Comparison of ENCODE assay signal across 21 cellular contexts in genomic region chr6:14317616-14318015, GRCh38.
DNase-seq lines count a peak whose midpoint lies in the region; ATAC-seq, FAIRE-seq and TF ChIP-seq lines count a peak whose summit lies in the region.
"Had no signal": no experiment of that assay in that cellular context is flagged by ENCODE, and none has a peak within 500 bp of the region (broad histone marks: within the 10 kb centered on the region; RNA-seq: fewer than 3 reads in every experiment).

No MANE protein-coding gene starts in this region.

- H3K9ac ChIP-seq in H1 (replicated peaks in 1 of 4; ENCODE audit: extremely low read depth in 1 of 4, low read depth in 3 of 4, low read length in 3 of 4): no peak overlapping the region

- no peak overlapping the region; the same call in 1 of the 2 replicates for H4K8ac ChIP-seq in H1 (ENCODE audit: extremely low read depth, insufficient read depth, low read length)

- H2BK120ac ChIP-seq in H1 (replicated peaks; ENCODE audit: low read depth, low read length): no peak overlapping the region

- no peaks in the 10 kb centered on the region for H4K20me1 ChIP-seq in H1 (replicated peaks in 1 of 2; ENCODE audit: control insufficient read depth in 1 of 2, insufficient read depth in 2 of 2, low read length in 2 of 2)

- no peak overlapping the region; the same call in 1 of the 2 replicates for H2AK5ac ChIP-seq in H1 (ENCODE audit: low read depth, low read length)

- no peak overlapping the region for H3K14ac ChIP-seq in H1 (ENCODE audit: insufficient read length)

- peak overlapping the region; percentile 13; the same call in 1 of the 2 replicates for H2BK12ac ChIP-seq in H1 (ENCODE audit: low read depth, low read length)

- no peak overlapping the region for H3K4me2 ChIP-seq in H1 (ENCODE audit: insufficient read depth in 1 of 2, low read depth in 2 of 2, low read length in 2 of 2)

- WGBS in H1 (ENCODE audit: extremely low coverage in 1 of 2, insufficient coverage in 1 of 2, insufficient read length in 1 of 2, insufficient replicate concordance in 2 of 2, low coverage in 1 of 2, low lambda C conversion rate in 2 of 2, missing lambda C conversion rate in 1 of 2), 2 experiments: 86% methylated on average over 5 of the region's 5 CpGs; no CpG with 5 or more reads in 1 of the 2 experiments

- no peak for ATAC-seq in stimulated activated memory B cell treated with anti-CD40 and anti-IgM and Interleukin-4, amounts not matched to agents 10 μg/mL and 1 μg/mL and 100 μg/mL, for 72 hours
- ATAC-seq: gastroesophageal sphincter had no signal

- TF ChIP-seq EP300 in H1 (IDR thresholded peaks at IDR 0.05; ENCODE audit: borderline replicate concordance in 1 of 2, low read depth in 2 of 2, low read length in 2 of 2): no peak

- no peak overlapping the region for H3K27ac ChIP-seq in H1 (ENCODE audit: low read depth, low read length)
- H3K27ac ChIP-seq: gastroesophageal sphincter, lower lobe of right lung, skin epidermis had no signal

- no peaks in the 10 kb centered on the region for H3K27me3 ChIP-seq in H1 (replicated peaks in 1 of 4; ENCODE audit: control insufficient read depth in 3 of 4, extremely low read depth in 1 of 4, insufficient read depth in 3 of 4, low read length in 3 of 4)
- H3K27me3 ChIP-seq: gastroesophageal sphincter had no signal

- no peaks in the 10 kb centered on the region; the same call in 1 of the 2 replicates for H3K23me2 ChIP-seq in H1 (ENCODE audit: low read depth, low read length)

- H3K27ac Mint-ChIP-seq in stimulated activated memory B cell treated with anti-CD40 and anti-IgM and Interleukin-4, amounts not matched to agents 10 μg/mL and 1 μg/mL and 100 μg/mL, for 72 hours: peak overlapping the region; percentile 88
- H3K27ac Mint-ChIP-seq in activated naive CD4-positive, alpha-beta T cell treated with anti-CD3 and anti-CD28 coated beads for 36 hours: no peak overlapping the region
- H3K27ac Mint-ChIP-seq: activated CD4-positive, alpha-beta memory T cell treated with anti-CD3 and anti-CD28 coated beads, Interleukin-2, amount 10 ng/mL, durations not matched to agents 7 days and 5 days; activated naive CD4-positive, alpha-beta T cell treated with anti-CD3 and anti-CD28 coated beads, Interleukin-2, amount 50 U/mL, for 72 hours; CD4-positive, alpha-beta T cell; natural killer cell treated with Interleukin-12 subunit alpha and Interleukin-12 subunit beta and Interleukin-15 and Interleukin-18, amount 100 ng/mL, for 72 hours had no signal

- TF ChIP-seq POLR2A in H1 (IDR thresholded peaks at IDR 0.05; ENCODE audit: control extremely low read depth in 1 of 2, low read depth in 2 of 2, low read length in 2 of 2): no peak

- H2BK15ac ChIP-seq in H1 (ENCODE audit: low read length): peak overlapping the region; percentile 49; the same call in 1 of the 2 replicates

- no peak for FAIRE-seq in H1 (lab: Jason Lieb, UNC)
- FAIRE-seq: colon had no signal

- DNase-seq in NCI-H2081 (lab: John Stamatoyannopoulos, UW) (peak; percentile 37 to 62), NCI-H2081 treated with DMSO at 0.1 percent for 48 hours (lab: John Stamatoyannopoulos, UW) (no peak), NCI-H69 (lab: John Stamatoyannopoulos, UW) (peak; percentile 93), H1 (ENCODE audit: low read depth in 1 of 2, low spot score in 2 of 2) (no peak), ureter (ENCODE audit: low spot score) (no peak), NCI-H226 (no peak)
- DNase-seq in activated naive CD4-positive, alpha-beta T cell treated with anti-CD3 and anti-CD28 coated beads for 36 hours: no peak
- DNase-seq: 8988T; CD4-positive, alpha-beta T cell; hippocampal formation; IMR-90; lower lobe of right lung; NCI-H187 treated with DMSO at 0.1 percent for 48 hours; stimulated activated naive CD4-positive, alpha-beta T cell treated with Interleukin-2 at 50 U/mL for 16 hours had no signal

- peaks cover 42% of the 10 kb centered on the region for H3K4me1 Mint-ChIP-seq in stimulated activated memory B cell treated with anti-CD40 and anti-IgM and Interleukin-4, amounts not matched to agents 10 μg/mL and 1 μg/mL and 100 μg/mL, for 72 hours
- H3K4me1 Mint-ChIP-seq in activated naive CD4-positive, alpha-beta T cell treated with anti-CD3 and anti-CD28 coated beads for 36 hours (ENCODE audit: low read depth): peaks cover 5% of the 10 kb centered on the region

- no peak overlapping the region for H3K4ac ChIP-seq in H1 (replicated peaks; ENCODE audit: insufficient read length, low read depth, low read length)

- no peak overlapping the region for H3K4me3 ChIP-seq in H1 (ENCODE audit: extremely low read depth in 1 of 4, insufficient read depth in 2 of 4, low read depth in 3 of 4, low read length in 4 of 4)
- H3K4me3 ChIP-seq: gastroesophageal sphincter, lower lobe of right lung, skin epidermis had no signal

- no peak overlapping the region for H4K5ac ChIP-seq in H1 (ENCODE audit: insufficient read length, low read depth, low read length)

- H3K4me1 ChIP-seq in H1 (replicated peaks in 1 of 4; ENCODE audit: control insufficient read depth in 3 of 4, insufficient read depth in 4 of 4, low read length in 3 of 4): peaks cover 0 to 9% (median 4%) of the 10 kb centered on the region in 4 experiments; a peak in 4 of 7 replicates

- no peaks in the 10 kb centered on the region for H3K36me3 Mint-ChIP-seq in stimulated activated memory B cell treated with anti-CD40 and anti-IgM and Interleukin-4, amounts not matched to agents 10 μg/mL and 1 μg/mL and 100 μg/mL, for 72 hours
- H3K36me3 Mint-ChIP-seq in activated naive CD4-positive, alpha-beta T cell treated with anti-CD3 and anti-CD28 coated beads for 36 hours (ENCODE audit: low read depth): no peaks in the 10 kb centered on the region
- H3K36me3 Mint-ChIP-seq: activated naive CD4-positive, alpha-beta T cell treated with anti-CD3 and anti-CD28 coated beads, Interleukin-2, amount 50 U/mL, for 72 hours; natural killer cell treated with Interleukin-12 subunit alpha and Interleukin-12 subunit beta and Interleukin-15 and Interleukin-18, amount 100 ng/mL, for 72 hours had no signal

- peaks cover 0 to 3% of the 10 kb centered on the region in 2 experiments; a peak in 1 of 4 replicates for H3K79me2 ChIP-seq in H1 (ENCODE audit: control insufficient read depth in 1 of 2, insufficient read depth in 2 of 2, low read length in 2 of 2)

- TF ChIP-seq CTCF in H1 (IDR thresholded peaks at IDR 0.05; ENCODE audit: control extremely low read depth in 1 of 3, insufficient read depth in 1 of 3, low read depth in 1 of 3, low read length in 3 of 3): no peak

- H3K9me3 ChIP-seq in H1 (ENCODE audit: insufficient read depth in 2 of 2, low read depth in 1 of 2, low read length in 1 of 2): no peaks in the 10 kb centered on the region
- H3K9me3 ChIP-seq: gastroesophageal sphincter, lower lobe of right lung had no signal

- H3K9me3 Mint-ChIP-seq in stimulated activated memory B cell treated with anti-CD40 and anti-IgM and Interleukin-4, amounts not matched to agents 10 μg/mL and 1 μg/mL and 100 μg/mL, for 72 hours: no peaks in the 10 kb centered on the region
- H3K9me3 Mint-ChIP-seq in activated naive CD4-positive, alpha-beta T cell treated with anti-CD3 and anti-CD28 coated beads for 36 hours: no peaks in the 10 kb centered on the region
- H3K9me3 Mint-ChIP-seq: activated CD4-positive, alpha-beta memory T cell treated with anti-CD3 and anti-CD28 coated beads, Interleukin-2, amount 10 ng/mL, durations not matched to agents 7 days and 5 days; activated naive CD4-positive, alpha-beta T cell treated with anti-CD3 and anti-CD28 coated beads, Interleukin-2, amount 50 U/mL, for 72 hours; CD4-positive, alpha-beta T cell; natural killer cell treated with Interleukin-12 subunit alpha and Interleukin-12 subunit beta and Interleukin-15 and Interleukin-18, amount 100 ng/mL, for 72 hours had no signal

- H3K36me3 ChIP-seq in H1 (ENCODE audit: control insufficient read depth in 2 of 4, insufficient read depth in 4 of 4, low read length in 3 of 4): no peaks in the 10 kb centered on the region
- H3K36me3 ChIP-seq: gastroesophageal sphincter, lower lobe of right lung had no signal

- H2AFZ ChIP-seq in H1 (ENCODE audit: low read length): no peak overlapping the region

- H3K4me3 Mint-ChIP-seq in stimulated activated memory B cell treated with anti-CD40 and anti-IgM and Interleukin-4, amounts not matched to agents 10 μg/mL and 1 μg/mL and 100 μg/mL, for 72 hours: no peak overlapping the region
- no peak overlapping the region for H3K4me3 Mint-ChIP-seq in activated naive CD4-positive, alpha-beta T cell treated with anti-CD3 and anti-CD28 coated beads for 36 hours
- H3K4me3 Mint-ChIP-seq: activated CD4-positive, alpha-beta memory T cell treated with anti-CD3 and anti-CD28 coated beads, Interleukin-2, amount 10 ng/mL, durations not matched to agents 7 days and 5 days; CD4-positive, alpha-beta T cell; natural killer cell treated with Interleukin-12 subunit alpha and Interleukin-12 subunit beta and Interleukin-15 and Interleukin-18, amount 100 ng/mL, for 72 hours had no signal

- POLR2A ChIA-PET in H1 (lab: Charles Lee; ENCODE audit: partially characterized antibody): no interaction called here

- H2BK5ac ChIP-seq in H1 (ENCODE audit: low read depth, low read length): peak overlapping the region; percentile 46; the same call in 1 of the 2 replicates

- no peak overlapping the region for H3K18ac ChIP-seq in H1 (ENCODE audit: extremely low read depth, low read length)

- CTCF ChIA-PET in H1 (lab: Charles Lee; ENCODE audit: partially characterized antibody): interaction anchor here (0.6 to 2.7 kb wide), 19 partner anchors 9 to 1229 kb away, joined by 3 to 11 read pairs (median 4); no protein-coding TSS in a partner anchor
- CTCF ChIA-PET in activated naive CD4-positive, alpha-beta T cell treated with anti-CD3 and anti-CD28 coated beads for 36 hours (lab: Charles Lee): interaction anchor here (0.7 to 1.0 kb wide), 4 partner anchors 9 to 138 kb away, joined by 3 to 5 read pairs (median 3); no protein-coding TSS in a partner anchor

- H3K56ac ChIP-seq in H1 (replicated peaks; ENCODE audit: insufficient read length, low read depth, low read length): no peak overlapping the region

- peak overlapping the region; percentile 25 for H4K91ac ChIP-seq in H1 (replicated peaks; ENCODE audit: insufficient read length, low read length)

- no peak overlapping the region for H3K23ac ChIP-seq in H1 (ENCODE audit: insufficient read length)

- no peak for TF ChIP-seq RAD21 in H1 (IDR thresholded peaks at IDR 0.05 in 1 of 2, conservative IDR thresholded peaks at IDR 0.05 in 1 of 2; ENCODE audit: low read depth in 2 of 2, low read length in 2 of 2)

- intact Hi-C loops in activated naive CD4-positive, alpha-beta T cell treated with anti-CD3 and anti-CD28 coated beads for 36 hours (cut with micrococcal nuclease): loop anchor here (2.0 kb wide), 1 partner anchor 107 kb away; no protein-coding TSS in a partner anchor

- no peaks in the 10 kb centered on the region for H3K27me3 Mint-ChIP-seq in stimulated activated memory B cell treated with anti-CD40 and anti-IgM and Interleukin-4, amounts not matched to agents 10 μg/mL and 1 μg/mL and 100 μg/mL, for 72 hours
- peaks cover 3% of the 10 kb centered on the region for H3K27me3 Mint-ChIP-seq in activated naive CD4-positive, alpha-beta T cell treated with anti-CD3 and anti-CD28 coated beads for 36 hours (ENCODE audit: low read depth)
- H3K27me3 Mint-ChIP-seq: activated CD4-positive, alpha-beta memory T cell treated with anti-CD3 and anti-CD28 coated beads, Interleukin-2, amount 10 ng/mL, durations not matched to agents 7 days and 5 days; CD4-positive, alpha-beta T cell had no signal

- H2BK20ac ChIP-seq in H1 (ENCODE audit: low read length): peak overlapping the region; percentile 92; the same call in 1 of the 2 replicates

- peaks cover 2% of the 10 kb centered on the region; the same call in 1 of the 2 replicates for H3K79me1 ChIP-seq in H1 (ENCODE audit: low read depth, low read length)

Comparison
In these comparisons a context has a peak if more than half of its experiments do, and no peak if none do; other contexts are left out.
1. DNase-seq: peak in NCI-H2081 (2 of 2) and NCI-H69 (single experiment); none in NCI-H2081 treated with DMSO at 0.1 percent for 48 hours (single experiment), H1 (0 of 2), ureter (single experiment), NCI-H226 (single experiment) and activated naive CD4-positive, alpha-beta T cell treated with anti-CD3 and anti-CD28 coated beads for 36 hours (single experiment).